ENCODE assay signal across 28 cellular contexts in the genomic region with DNA sequence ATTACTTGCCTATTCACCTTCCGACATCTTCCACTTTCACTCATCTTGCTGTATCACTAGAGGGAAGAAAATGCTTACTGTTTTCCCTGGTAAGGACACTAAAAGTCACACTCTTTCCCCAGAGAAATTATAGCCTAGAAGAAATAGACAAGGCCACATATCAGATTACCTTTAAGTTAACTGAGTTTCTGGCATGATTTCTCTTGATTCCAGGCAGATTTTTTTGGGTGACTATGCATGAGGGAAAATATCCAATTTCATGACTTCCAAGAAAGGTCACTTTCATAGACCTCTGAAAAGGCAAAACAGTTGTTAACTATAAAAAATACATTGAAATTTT. TPM values are rescaled to one million over a fixed set of nuclear protein-coding genes. Genes with fewer than 3 reads are reported as not detected.
A peak's percentile ranks its signal among the peaks of the same experiment; 100 is the strongest.
DNase-seq lines count a peak whose midpoint lies in the region; ATAC-seq and TF ChIP-seq lines count a peak whose summit lies in the region.
"Had no signal": no experiment of that assay in that cellular context is flagged by ENCODE, and none has a peak within 500 bp of the region (broad histone marks: within the 10 kb centered on the region; RNA-seq: fewer than 3 reads in every experiment).

No MANE protein-coding gene starts in this region.

- H3K27me3 ChIP-seq in SK-N-SH (ENCODE audit: insufficient read depth), result no peaks in the 10 kb centered on the region
- H3K27me3 ChIP-seq: right atrium auricular region, thyroid gland had no signal

- peaks cover 40% of the 10 kb centered on the region for H3K36me3 Mint-ChIP-seq in mesothelial cell of epicardium

- peak; percentile 55 for ATAC-seq in SK-N-SH treated with all-trans-retinoic acid at 6 μM for 48 hours
- ATAC-seq in omental fat pad (ENCODE audit: low FRiP score), result no peak
- ATAC-seq: activated T-cell treated with anti-CD3 and anti-CD28 coated beads, Interleukin-2, amount 50 U/mL, for 4 hours; HepG2 had no signal

- 100% methylated on average over 1 of the region's 1 CpG for WGBS in SK-N-SH (ENCODE audit: low lambda C conversion rate)

- H3K4me1 Mint-ChIP-seq in mesothelial cell of epicardium, result peaks cover 15% of the 10 kb centered on the region

- DNase-seq in SK-N-SH (no peak), astrocyte of the spinal cord (ENCODE audit: low read depth, low spot score) (peak; percentile 52), mesothelial cell of epicardium (ENCODE audit: low spot score in 2 of 2, unreplicated experiment in 2 of 2) (no peak), superior temporal gyrus (ENCODE audit: extremely low spot score) (peak; percentile 21), omental fat pad (ENCODE audit: low spot score) (no peak), NCI-H146 treated with DMSO at 0.1 percent for 48 hours (lab: John Stamatoyannopoulos, UW; ENCODE audit: unreplicated experiment) (no peak)
- no peak for DNase-seq in activated CD4-positive, alpha-beta T cell treated with anti-CD3 and anti-CD28 coated beads for 4 hours
- DNase-seq: activated CD4-positive, alpha-beta T cell treated with anti-CD3 and anti-CD28 coated beads for 48 hours; activated naive CD4-positive, alpha-beta T cell treated with Interleukin-2 at 50 U/mL for 16 hours; activated T-cell treated with anti-CD3 and anti-CD28 coated beads, Interleukin-2, amount 50 U/mL, for 4 hours; amygdala; caudate nucleus; dermis blood vessel endothelial cell; DMS79; H9; NCI-H1048; NCI-H187; NCI-H748 treated with DMSO at 0.1 percent for 48 hours; occipital lobe; stimulated activated CD4-positive, alpha-beta T cell treated with anti-CD3 and anti-CD28 coated beads, Interleukin-15, amount 100 ng/mL, for 24 hours; T-helper 2 cell; thyroid gland had no signal

- no peak overlapping the region for H2AFZ ChIP-seq in SK-N-SH (ENCODE audit: low read depth)

- H3K4me3 Mint-ChIP-seq in mesothelial cell of epicardium, result no peak overlapping the region
- H3K4me3 Mint-ChIP-seq: activated T-cell treated with anti-CD3 and anti-CD28 coated beads, Interleukin-2, amount 50 U/mL, for 4 hours; B cell; H9; stimulated activated naive CD8-positive, alpha-beta T cell treated with anti-CD3 and anti-CD28 coated beads, Interleukin-15, Interleukin-2, amounts not matched to agents 100 ng/mL and 50 ng/mL, for 24 hours had no signal

- H3K4me2 ChIP-seq in SK-N-SH, result no peak overlapping the region

- no peaks in the 10 kb centered on the region for H3F3A ChIP-seq in SK-N-SH (replicated peaks; ENCODE audit: insufficient read depth)

- H3K27me3 Mint-ChIP-seq in mesothelial cell of epicardium (ENCODE audit: low read depth), result no peaks in the 10 kb centered on the region
- H3K27me3 Mint-ChIP-seq: B cell; stimulated activated naive CD8-positive, alpha-beta T cell treated with anti-CD3 and anti-CD28 coated beads, Interleukin-15, Interleukin-2, amounts not matched to agents 100 ng/mL and 50 ng/mL, for 24 hours had no signal

- TF ChIP-seq EP300 in SK-N-SH (IDR thresholded peaks at IDR 0.05; ENCODE audit: borderline replicate concordance in 1 of 2, low read depth in 1 of 2, low read length in 1 of 2), result no peak

- H3K9me3 ChIP-seq in SK-N-SH, result 0 out of 2 replicates have a peak, but pooled peaks cover 7% of the 10 kb centered on the region
- H3K9me3 ChIP-seq: thyroid gland had no signal

- H3K4me3 ChIP-seq in SK-N-SH (ENCODE audit: low read depth in 2 of 2, low read length in 1 of 2), result no peak overlapping the region
- H3K4me3 ChIP-seq in astrocyte of the spinal cord (ENCODE audit: low read depth, low read length), result no peak overlapping the region
- H3K4me3 ChIP-seq: right atrium auricular region, thyroid gland had no signal

- TF ChIP-seq CTCF in SK-N-SH (IDR thresholded peaks at IDR 0.05) (no peak), astrocyte of the spinal cord (IDR thresholded peaks at IDR 0.05; ENCODE audit: low read depth, low read length) (no peak), mesothelial cell of epicardium (IDR thresholded peaks at IDR 0.05; ENCODE audit: unreplicated experiment) (no peak), omental fat pad (IDR thresholded peaks at IDR 0.05) (no peak)

- H3K27ac Mint-ChIP-seq in mesothelial cell of epicardium, result peak overlapping the region; percentile 41
- H3K27ac Mint-ChIP-seq: B cell; stimulated activated naive CD8-positive, alpha-beta T cell treated with anti-CD3 and anti-CD28 coated beads, Interleukin-15, Interleukin-2, amounts not matched to agents 100 ng/mL and 50 ng/mL, for 24 hours had no signal

- peak overlapping the region in 1 of 2 experiments; percentile 55; a peak in 3 of 4 replicates for H3K27ac ChIP-seq in SK-N-SH (ENCODE audit: low read depth in 2 of 2, low read length in 1 of 2)
- H3K27ac ChIP-seq: HL-60, right atrium auricular region had no signal

- peaks cover 26% of the 10 kb centered on the region; the same call in 1 of the 2 replicates for H4K20me1 ChIP-seq in SK-N-SH (ENCODE audit: insufficient read depth)

- no peak for TF ChIP-seq RAD21 in SK-N-SH (IDR thresholded peaks at IDR 0.05; ENCODE audit: low read length)

- peaks cover 0 to 10% of the 10 kb centered on the region in 2 experiments; a peak in 3 of 4 replicates for H3K4me1 ChIP-seq in SK-N-SH (ENCODE audit: control insufficient read depth in 1 of 2, insufficient read depth in 2 of 2, low read depth in 1 of 2, low read length in 1 of 2)

- H3K9me2 ChIP-seq in SK-N-SH, result no peaks in the 10 kb centered on the region

- POLR2A ChIA-PET in SK-N-SH (lab: Yijun Ruan, JAX), result no interaction called here

- H3K79me2 ChIP-seq in SK-N-SH (ENCODE audit: insufficient read depth), result peaks cover 100% of the 10 kb centered on the region

- H3K36me3 ChIP-seq in SK-N-SH (replicated peaks in 1 of 2; ENCODE audit: control insufficient read depth in 1 of 2, insufficient read depth in 2 of 2, low read length in 1 of 2), result peaks cover 10 to 42% of the 10 kb centered on the region in 2 experiments
- H3K36me3 ChIP-seq: right atrium auricular region, thyroid gland had no signal

- CTCF ChIA-PET in SK-N-SH (lab: Yijun Ruan, JAX), result no interaction called here

- H3K9ac ChIP-seq in SK-N-SH, result no peak overlapping the region

- in situ Hi-C loops in astrocyte of the spinal cord (cut with HindIII; ENCODE audit: low sequenced_read_pairs), result no loop called here

- peaks cover 25% of the 10 kb centered on the region for H3K9me3 Mint-ChIP-seq in mesothelial cell of epicardium

TF ChIP-seq in SK-N-SH treated with all-trans-retinoic acid at 6 μM for 48 hours, 23 proteins besides CTCF, POLR2A, EP300 and RAD21 (continues in another document):
- TF ChIP-seq, protein P1, sequence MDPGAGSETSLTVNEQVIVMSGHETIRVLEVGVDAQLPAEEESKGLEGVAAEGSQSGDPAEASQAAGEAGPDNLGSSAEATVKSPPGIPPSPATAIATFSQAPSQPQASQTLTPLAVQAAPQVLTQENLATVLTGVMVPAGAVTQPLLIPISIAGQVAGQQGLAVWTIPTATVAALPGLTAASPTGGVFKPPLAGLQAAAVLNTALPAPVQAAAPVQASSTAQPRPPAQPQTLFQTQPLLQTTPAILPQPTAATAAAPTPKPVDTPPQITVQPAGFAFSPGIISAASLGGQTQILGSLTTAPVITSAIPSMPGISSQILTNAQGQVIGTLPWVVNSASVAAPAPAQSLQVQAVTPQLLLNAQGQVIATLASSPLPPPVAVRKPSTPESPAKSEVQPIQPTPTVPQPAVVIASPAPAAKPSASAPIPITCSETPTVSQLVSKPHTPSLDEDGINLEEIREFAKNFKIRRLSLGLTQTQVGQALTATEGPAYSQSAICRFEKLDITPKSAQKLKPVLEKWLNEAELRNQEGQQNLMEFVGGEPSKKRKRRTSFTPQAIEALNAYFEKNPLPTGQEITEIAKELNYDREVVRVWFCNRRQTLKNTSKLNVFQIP (CRISPR knock-in tag; IDR thresholded peaks at IDR 0.05; ENCODE audit: borderline replicate concordance, low read depth), result no peak
- TF ChIP-seq, protein P2, sequence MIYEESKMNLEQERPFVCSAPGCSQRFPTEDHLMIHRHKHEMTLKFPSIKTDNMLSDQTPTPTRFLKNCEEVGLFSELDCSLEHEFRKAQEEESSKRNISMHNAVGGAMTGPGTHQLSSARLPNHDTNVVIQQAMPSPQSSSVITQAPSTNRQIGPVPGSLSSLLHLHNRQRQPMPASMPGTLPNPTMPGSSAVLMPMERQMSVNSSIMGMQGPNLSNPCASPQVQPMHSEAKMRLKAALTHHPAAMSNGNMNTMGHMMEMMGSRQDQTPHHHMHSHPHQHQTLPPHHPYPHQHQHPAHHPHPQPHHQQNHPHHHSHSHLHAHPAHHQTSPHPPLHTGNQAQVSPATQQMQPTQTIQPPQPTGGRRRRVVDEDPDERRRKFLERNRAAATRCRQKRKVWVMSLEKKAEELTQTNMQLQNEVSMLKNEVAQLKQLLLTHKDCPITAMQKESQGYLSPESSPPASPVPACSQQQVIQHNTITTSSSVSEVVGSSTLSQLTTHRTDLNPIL (CRISPR knock-in tag; IDR thresholded peaks at IDR 0.05; ENCODE audit: low read depth), result no peak

TF ChIP-seq in SK-N-SH, 30 proteins besides CTCF, POLR2A, EP300 and RAD21 (continues in another document):
- TF ChIP-seq, protein P3, sequence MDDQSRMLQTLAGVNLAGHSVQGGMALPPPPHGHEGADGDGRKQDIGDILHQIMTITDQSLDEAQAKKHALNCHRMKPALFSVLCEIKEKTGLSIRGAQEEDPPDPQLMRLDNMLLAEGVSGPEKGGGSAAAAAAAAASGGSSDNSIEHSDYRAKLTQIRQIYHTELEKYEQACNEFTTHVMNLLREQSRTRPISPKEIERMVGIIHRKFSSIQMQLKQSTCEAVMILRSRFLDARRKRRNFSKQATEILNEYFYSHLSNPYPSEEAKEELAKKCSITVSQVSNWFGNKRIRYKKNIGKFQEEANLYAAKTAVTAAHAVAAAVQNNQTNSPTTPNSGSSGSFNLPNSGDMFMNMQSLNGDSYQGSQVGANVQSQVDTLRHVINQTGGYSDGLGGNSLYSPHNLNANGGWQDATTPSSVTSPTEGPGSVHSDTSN (IDR thresholded peaks at IDR 0.05), result no peak
- no peak for TF ChIP-seq POLR2AphosphoS5 (IDR thresholded peaks at IDR 0.05; ENCODE audit: low read depth, low read length)

RNA-seq across cellular contexts. Expression of a gene that starts 30.3 kb away (rescaled TPM):
- 49.6 and 50.6 TPM in 2 replicates for polyA plus RNA-seq in SK-N-SH (2012; rRNA removed)
- 48.4 and 57.3 TPM in 2 replicates for polyA plus RNA-seq in SK-N-SH (2012; cell fraction: cytosol; rRNA removed)
- polyA plus RNA-seq in SK-N-SH (2012; cell fraction: nucleus; rRNA removed), result 44.5 and 54.7 TPM in 2 replicates
- total RNA-seq in mesothelial cell of epicardium (188 to 194 TPM (median 192 TPM) in 3 replicates), omental fat pad (100 to 1,000 TPM in 2 of 4 donors, 10 to 100 TPM in 2; 93.9 to 165 (median 111) TPM)

Comparison
In these comparisons a context has a peak if more than half of its experiments do, and no peak if none do; other contexts are left out.
1. DNase-seq: peak in astrocyte of the spinal cord (single experiment) and superior temporal gyrus (single experiment); none in SK-N-SH (single experiment), mesothelial cell of epicardium (0 of 2), omental fat pad (single experiment), activated CD4-positive, alpha-beta T cell treated with anti-CD3 and anti-CD28 coated beads for 4 hours (0 of 2) and NCI-H146 treated with DMSO at 0.1 percent for 48 hours (single experiment).